ENCODE assay signal across 5 cellular contexts in the genomic region with DNA sequence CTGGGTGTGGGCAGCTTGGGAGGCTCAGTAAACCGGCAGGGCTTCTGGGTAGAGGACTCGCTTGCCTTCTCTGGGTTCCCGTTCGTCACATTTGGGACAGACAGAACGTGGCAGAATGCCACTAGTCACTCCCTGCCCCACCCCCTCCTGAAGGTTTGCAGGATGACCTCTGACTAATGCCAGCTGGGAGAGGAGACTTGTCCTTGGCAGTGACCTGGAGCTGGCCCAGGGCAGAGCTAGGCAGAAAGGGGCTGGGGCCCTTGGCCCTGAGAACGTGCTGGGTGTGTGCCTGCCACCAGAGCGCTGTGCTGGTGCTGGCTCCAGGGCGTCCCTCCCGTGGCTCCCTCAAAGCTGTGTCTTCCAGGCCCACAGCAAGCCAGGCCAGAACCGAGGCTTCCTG.
DNase-seq lines count a peak whose midpoint lies in the region; ATAC-seq and TF ChIP-seq lines count a peak whose summit lies in the region.
"Not testable (repeated sequence)": the region's sequence is repeated elsewhere in the genome, so short reads cannot be mapped to it uniquely, and the experiment has no call there.

No MANE protein-coding gene starts in this region.

- not testable (repeated sequence) for DNase-seq in Right ventricle myocardium inferior (ENCODE audit: missing footprints); heart left ventricle; left cardiac atrium; right cardiac atrium; psoas muscle

- WGBS in heart left ventricle, 4 donors, result no CpG with 5 or more reads among the region's 10 CpGs
- no CpG with 5 or more reads among the region's 10 CpGs for WGBS in right cardiac atrium
- WGBS in psoas muscle, 3 donors, result no CpG with 5 or more reads among the region's 10 CpGs

- H3K4me3 ChIP-seq in heart left ventricle; right cardiac atrium (ENCODE audit: low read length); psoas muscle: not testable (repeated sequence)

- intact Hi-C loops in Right ventricle myocardium inferior (cut with DNase I); heart left ventricle (cut with DNase I); left cardiac atrium (cut with DNase I); right cardiac atrium (cut with DNase I); psoas muscle (cut with DNase I): not testable (repeated sequence)

- not testable (repeated sequence) for H3K36me3 ChIP-seq in heart left ventricle; psoas muscle (ENCODE audit: insufficient read depth in 1 of 2, low read depth in 1 of 2)

- ATAC-seq in Right ventricle myocardium inferior, result peak; percentile 79
- ATAC-seq in heart left ventricle, result peak; percentile 79 to 89 (median 80)
- ATAC-seq in left cardiac atrium, result peak; percentile 36 to 68
- ATAC-seq in right cardiac atrium, result peak; percentile 34 to 44
- peak; percentile 37 to 73 (median 68) for ATAC-seq in psoas muscle

- H3K9me3 ChIP-seq in heart left ventricle; right cardiac atrium (ENCODE audit: control insufficient read depth, low read length); psoas muscle: not testable (repeated sequence)

- TF ChIP-seq CTCF in heart left ventricle (IDR thresholded peaks at IDR 0.05); psoas muscle (IDR thresholded peaks at IDR 0.05): not testable (repeated sequence)

- H3K27me3 ChIP-seq in heart left ventricle; right cardiac atrium (ENCODE audit: control insufficient read depth, insufficient read depth); psoas muscle (ENCODE audit: insufficient read depth in 3 of 3, low read length in 2 of 3): not testable (repeated sequence)

- not testable (repeated sequence) for TF ChIP-seq POLR2A in heart left ventricle (IDR thresholded peaks at IDR 0.05)

- not testable (repeated sequence) for H3K27ac ChIP-seq in heart left ventricle; right cardiac atrium (ENCODE audit: low read length); psoas muscle

- not testable (repeated sequence) for H3K4me1 ChIP-seq in heart left ventricle; right cardiac atrium (ENCODE audit: control insufficient read depth, insufficient read depth, low read length); psoas muscle
